9 cellular contexts compared by ENCODE assay signal in the genomic region with DNA sequence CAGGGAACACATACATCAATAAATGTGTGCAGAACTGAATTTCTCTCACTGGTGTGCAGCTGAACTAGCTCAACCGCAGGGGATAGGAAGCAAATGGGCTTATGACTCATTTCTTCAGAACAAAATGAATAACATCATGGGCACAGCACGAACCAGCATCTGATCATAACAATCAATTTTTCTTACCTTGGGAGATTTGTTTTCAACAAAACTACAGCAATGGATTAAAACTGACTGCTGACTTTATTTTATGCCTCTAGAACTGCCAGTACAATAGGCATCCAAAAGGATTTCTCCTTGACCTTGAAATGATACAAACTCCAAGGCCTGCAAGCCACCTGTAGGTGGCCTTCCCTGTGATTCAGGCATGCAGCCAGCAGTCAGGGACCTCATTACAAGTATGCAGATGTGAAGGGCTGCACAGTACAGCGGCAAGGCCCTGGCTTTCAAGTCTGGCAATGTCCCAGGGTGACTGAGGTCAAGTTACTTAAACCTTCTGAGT. TPM values are rescaled to one million over a fixed set of nuclear protein-coding genes. Genes with fewer than 3 reads are reported as not detected.
DNase-seq lines count a peak whose midpoint lies in the region; ATAC-seq, FAIRE-seq and TF ChIP-seq lines count a peak whose summit lies in the region.
"Had no signal": no experiment of that assay in that cellular context is flagged by ENCODE, and none has a peak within 500 bp of the region (broad histone marks: within the 10 kb centered on the region; RNA-seq: fewer than 3 reads in every experiment).

No MANE protein-coding gene starts in this region.

- no peak overlapping the region for H3K9ac ChIP-seq in HepG2 (ENCODE audit: insufficient read depth, low read depth, low read length)

- no peaks in the 10 kb centered on the region for H3K27me3 ChIP-seq in HepG2 (ENCODE audit: control insufficient read depth in 1 of 2, insufficient read depth in 2 of 2, low read length in 2 of 2)
- H3K27me3 ChIP-seq: SJSA1 had no signal

- 97% methylated on average over 2 of the region's 3 CpGs for WGBS in HepG2 (ENCODE audit: low lambda C conversion rate)

- peak; percentile 5 for DNase-seq in NCI-H2171 treated with DMSO at 0.1 percent for 48 hours (lab: John Stamatoyannopoulos, UW)
- DNase-seq in NCI-H2171 (lab: John Stamatoyannopoulos, UW), result no peak
- DNase-seq in renal cortical epithelial cell (ENCODE audit: low read depth), result peak; percentile 70
- no peak for DNase-seq in HepG2 (ENCODE audit: low spot score)

- H3K36me3 ChIP-seq in HEK293 (ENCODE audit: control insufficient read depth in 2 of 2, insufficient read depth in 1 of 2, low read length in 2 of 2), result peaks cover 24 to 68% of the 10 kb centered on the region in 2 experiments
- peaks cover 9 to 57% of the 10 kb centered on the region in 2 experiments for H3K36me3 ChIP-seq in HepG2 (replicated peaks in 1 of 2; ENCODE audit: control insufficient read depth in 1 of 2, insufficient read depth in 2 of 2, low read length in 2 of 2)

- no peak for TF ChIP-seq POLR2A in HepG2 (IDR thresholded peaks at IDR 0.05; ENCODE audit: insufficient read depth in 1 of 2, low read depth in 2 of 2, low read length in 2 of 2)

- H3K4me3 ChIP-seq in HEK293 (ENCODE audit: low read depth, low read length) (no peak overlapping the region), HepG2 (replicated peaks in 1 of 3; ENCODE audit: insufficient read depth in 1 of 3, low read depth in 2 of 3, low read length in 3 of 3) (no peak overlapping the region)
- H3K4me3 ChIP-seq: SJSA1 had no signal

- H4K20me1 ChIP-seq in HepG2 (ENCODE audit: insufficient read depth, low read length), result no peaks in the 10 kb centered on the region

- in situ Hi-C loops in HepG2 (cut with HindIII; ENCODE audit: extremely low pct_ligation_motif_present, low pct_unique_long_range_greater_than_20kb), result no loop called here

- no peak for TF ChIP-seq CTCF in HEK293 (tag by site-specific recombination; IDR thresholded peaks at IDR 0.05)
- TF ChIP-seq CTCF in VCaP (conservative IDR thresholded peaks at IDR 0.05), result peak; percentile 24; the same call in 1 of the 2 replicates
- no peak for TF ChIP-seq CTCF in HepG2 (CRISPR knock-in tag; IDR thresholded peaks at IDR 0.05)

- TF ChIP-seq EP300 in HepG2 (IDR thresholded peaks at IDR 0.05; ENCODE audit: low read depth in 2 of 2, low read length in 2 of 2) (no peak), HepG2 (CRISPR knock-in tag; IDR thresholded peaks at IDR 0.05; ENCODE audit: borderline replicate concordance) (no peak)

- H3K79me2 ChIP-seq in HepG2 (ENCODE audit: insufficient read depth, low read length), result no peaks in the 10 kb centered on the region

- ATAC-seq in HepG2 (no peak), GM21423 (IDR thresholded peaks at IDR 0.05; ENCODE audit: unreplicated experiment) (no peak), HG02840 (IDR thresholded peaks at IDR 0.05; ENCODE audit: low FRiP score, unreplicated experiment) (no peak)

- H3K27ac ChIP-seq in HEK293 (ENCODE audit: extremely low read depth, low read depth, low read length) (no peak overlapping the region), VCaP (no peak overlapping the region), HepG2 (ENCODE audit: extremely low read length, insufficient read depth, low read length) (no peak overlapping the region)
- H3K27ac ChIP-seq: SJSA1 had no signal

- intact Hi-C loops in HepG2 (cut with micrococcal nuclease; ENCODE audit: unreplicated experiment), result no loop called here

- no TSS peak for BruUV-seq in HepG2 (replicated peaks; lab: Mats Ljungman, UMichigan)

- POLR2A ChIA-PET in HEK293 (lab: Yijun Ruan, JAX), result no interaction called here
- POLR2A ChIA-PET in HepG2 (lab: Yijun Ruan, JAX), result no interaction called here

- FAIRE-seq in HepG2 (lab: Jason Lieb, UNC), result no peak

- no peaks in the 10 kb centered on the region for H3K9me3 ChIP-seq in HEK293 (ENCODE audit: control insufficient read depth, insufficient read depth, low read depth, low read length)
- H3K9me3 ChIP-seq in HepG2 (ENCODE audit: low read length), result no peaks in the 10 kb centered on the region
- H3K9me3 ChIP-seq: SJSA1 had no signal

- no peak overlapping the region for H3K4me2 ChIP-seq in HepG2 (ENCODE audit: low read depth, low read length)

- TF ChIP-seq RAD21 in HepG2 (CRISPR knock-in tag; IDR thresholded peaks at IDR 0.05), result no peak

- CTCF ChIA-PET in HEK293 (lab: Yijun Ruan, JAX), result no interaction called here
- CTCF ChIA-PET in HepG2 (lab: Yijun Ruan, JAX; ENCODE audit: low intra/inter-chr PET ratio, low total read pairs), result no interaction called here

- H3K4me1 ChIP-seq in HEK293 (ENCODE audit: control insufficient read depth, insufficient read depth, low read length) (no peaks in the 10 kb centered on the region), HepG2 (ENCODE audit: insufficient read depth, low read length) (peaks cover 6% of the 10 kb centered on the region; the same call in 1 of the 2 replicates)
- H3K4me1 ChIP-seq: SJSA1 had no signal

- H2AFZ ChIP-seq in HepG2 (ENCODE audit: low read length), result no peak overlapping the region

TF ChIP-seq in HEK293, 187 proteins besides CTCF, POLR2A, EP300 and RAD21:
- TF ChIP-seq ZNF335 (tag by site-specific recombination; conservative IDR thresholded peaks at IDR 0.05), result peak; percentile 52
- TF ChIP-seq SCRT1 (tag by site-specific recombination; IDR thresholded peaks at IDR 0.05; ENCODE audit: borderline replicate concordance), result peak; percentile 61; the same call in 1 of the 2 replicates
- no peak for TF ChIP-seq MZF1 (tag by site-specific recombination; IDR thresholded peaks at IDR 0.05; ENCODE audit: borderline replicate concordance)
- no peak for TF ChIP-seq ZNF791 (tag by site-specific recombination; IDR thresholded peaks at IDR 0.05)
- peak; percentile 93 for TF ChIP-seq SCRT2 (tag by site-specific recombination; IDR thresholded peaks at IDR 0.05)
- no peak for TF ChIP-seq ZBTB7A (tag by site-specific recombination; IDR thresholded peaks at IDR 0.05; ENCODE audit: low read depth)
- TF ChIP-seq ZNF571 (tag by site-specific recombination; IDR thresholded peaks at IDR 0.05), result no peak
- TF ChIP-seq ZNF155 (tag by site-specific recombination; IDR thresholded peaks at IDR 0.05), result no peak
- TF ChIP-seq SP2 (tag by site-specific recombination; IDR thresholded peaks at IDR 0.05), result no peak
- no peak for TF ChIP-seq GLI2 (tag by site-specific recombination; IDR thresholded peaks at IDR 0.05; ENCODE audit: borderline replicate concordance, low read depth)

TF ChIP-seq in HepG2, 621 proteins besides CTCF, POLR2A, EP300 and RAD21 (continues in another document):
- TF ChIP-seq NR2F2 (IDR thresholded peaks at IDR 0.05; ENCODE audit: borderline replicate concordance, low read depth) (no peak), ZNF101 (CRISPR knock-in tag; IDR thresholded peaks at IDR 0.05; ENCODE audit: borderline replicate concordance, low read depth) (no peak), TCF7 (IDR thresholded peaks at IDR 0.05; ENCODE audit: low read depth) (no peak), MTA1 (CRISPR knock-in tag; IDR thresholded peaks at IDR 0.05; ENCODE audit: borderline replicate concordance) (no peak), RFX1 (IDR thresholded peaks at IDR 0.05) (no peak), WIZ (CRISPR knock-in tag; IDR thresholded peaks at IDR 0.05) (no peak), ZBTB3 (CRISPR knock-in tag; IDR thresholded peaks at IDR 0.05; ENCODE audit: borderline replicate concordance, low read depth) (no peak), HNF4A (CRISPR knock-in tag; IDR thresholded peaks at IDR 0.05) (no peak)
- TF ChIP-seq, protein P1, sequence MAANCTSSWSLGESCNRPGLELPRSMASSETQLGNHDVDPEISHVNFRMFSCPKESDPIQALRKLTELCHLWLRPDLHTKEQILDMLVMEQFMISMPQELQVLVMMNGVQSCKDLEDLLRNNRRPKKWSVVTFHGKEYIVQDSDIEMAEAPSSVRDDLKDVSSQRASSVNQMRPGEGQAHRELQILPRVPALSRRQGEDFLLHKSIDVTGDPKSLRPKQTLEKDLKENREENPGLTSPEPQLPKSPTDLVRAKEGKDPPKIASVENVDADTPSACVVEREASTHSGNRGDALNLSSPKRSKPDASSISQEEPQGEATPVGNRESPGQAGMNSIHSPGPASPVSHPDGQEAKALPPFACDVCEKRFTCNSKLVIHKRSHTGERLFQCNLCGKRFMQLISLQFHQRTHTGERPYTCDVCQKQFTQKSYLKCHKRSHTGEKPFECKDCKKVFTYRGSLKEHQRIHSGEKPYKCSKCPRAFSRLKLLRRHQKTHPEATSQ (CRISPR knock-in tag; IDR thresholded peaks at IDR 0.05; ENCODE audit: borderline replicate concordance), result no peak

RNA-seq across cellular contexts. Expression of a gene that starts 26.1 kb away (rescaled TPM):
- total RNA-seq in renal cortical epithelial cell (4.2 and 7.1 TPM in 2 replicates), HepG2 (2016; rRNA removed; fragmentation: Illumina TruSeq; extraction: Trizol) (12.2 and 12.4 TPM in 2 replicates)
- total RNA-seq in HepG2 (2016; cell fraction: cytosol; rRNA removed; fragmentation: Illumina TruSeq; extraction: Trizol; ENCODE audit: low read depth), result 9.4 and 10.5 TPM in 2 replicates
- 12.4 and 13.7 TPM in 2 replicates for total RNA-seq in HepG2 (2016; cell fraction: insoluble cytoplasmic fraction; rRNA removed; fragmentation: Illumina TruSeq; extraction: Trizol)
- total RNA-seq in HepG2 (2016; cell fraction: membrane; rRNA removed; fragmentation: Illumina TruSeq; extraction: Trizol), result 5.0 and 5.2 TPM in 2 replicates
- total RNA-seq in HepG2 (2016; cell fraction: nucleus; rRNA removed; fragmentation: Illumina TruSeq; extraction: Trizol), result 15.9 and 18.9 TPM in 2 replicates
- 9.9 and 11.5 TPM in 2 replicates for polyA plus RNA-seq in HepG2 (2011; rRNA removed)
- 7.4 and 8.1 TPM in 2 replicates for polyA plus RNA-seq in HepG2 (2011; cell fraction: cytosol; rRNA removed)
- polyA plus RNA-seq in HepG2 (2011; cell fraction: nucleus; rRNA removed), result 30.8 and 33.0 TPM in 2 replicates
- polyA plus RNA-seq in HepG2 (2012), result 9.2 and 10.5 TPM in 2 replicates
- 1.5 and 2.1 TPM in 2 replicates for polyA plus RNA-seq in HepG2 (2016; cell fraction: cytosol; fragmentation: Illumina TruSeq; extraction: Trizol; ENCODE audit: low read depth)
- polyA plus RNA-seq in HepG2 (2016; cell fraction: insoluble cytoplasmic fraction; fragmentation: Illumina TruSeq; extraction: Trizol; ENCODE audit: low read depth), result 18.4 and 22.3 TPM in 2 replicates
- 2.8 and 2.9 TPM in 2 replicates for polyA plus RNA-seq in HepG2 (2016; cell fraction: membrane; fragmentation: Illumina TruSeq; extraction: Trizol; ENCODE audit: low read depth)
- 28.9 and 30.0 TPM in 2 replicates for polyA plus RNA-seq in HepG2 (2016; cell fraction: nucleus; fragmentation: Illumina TruSeq; extraction: Trizol; ENCODE audit: insufficient read depth, low read depth)
- 35.1 and 45.0 TPM in 2 replicates for polyA minus RNA-seq in HepG2 (2011; rRNA and poly(A)+ RNA removed; ENCODE audit: low replicate concordance)
- polyA minus RNA-seq in HepG2 (2011; cell fraction: cytosol; rRNA and poly(A)+ RNA removed), result 5.1 and 11.0 TPM in 2 replicates
- polyA minus RNA-seq in HepG2 (2011; cell fraction: nucleus; rRNA and poly(A)+ RNA removed), result 44.5 and 54.1 TPM in 2 replicates

Comparison
In these comparisons a context has a peak if more than half of its experiments do, and no peak if none do; other contexts are left out.
1. DNase-seq: peak in NCI-H2171 treated with DMSO at 0.1 percent for 48 hours (single experiment) and renal cortical epithelial cell (single experiment); none in NCI-H2171 (single experiment) and HepG2 (single experiment).